1 cellular context compared by ENCODE assay signal in the genomic region with DNA sequence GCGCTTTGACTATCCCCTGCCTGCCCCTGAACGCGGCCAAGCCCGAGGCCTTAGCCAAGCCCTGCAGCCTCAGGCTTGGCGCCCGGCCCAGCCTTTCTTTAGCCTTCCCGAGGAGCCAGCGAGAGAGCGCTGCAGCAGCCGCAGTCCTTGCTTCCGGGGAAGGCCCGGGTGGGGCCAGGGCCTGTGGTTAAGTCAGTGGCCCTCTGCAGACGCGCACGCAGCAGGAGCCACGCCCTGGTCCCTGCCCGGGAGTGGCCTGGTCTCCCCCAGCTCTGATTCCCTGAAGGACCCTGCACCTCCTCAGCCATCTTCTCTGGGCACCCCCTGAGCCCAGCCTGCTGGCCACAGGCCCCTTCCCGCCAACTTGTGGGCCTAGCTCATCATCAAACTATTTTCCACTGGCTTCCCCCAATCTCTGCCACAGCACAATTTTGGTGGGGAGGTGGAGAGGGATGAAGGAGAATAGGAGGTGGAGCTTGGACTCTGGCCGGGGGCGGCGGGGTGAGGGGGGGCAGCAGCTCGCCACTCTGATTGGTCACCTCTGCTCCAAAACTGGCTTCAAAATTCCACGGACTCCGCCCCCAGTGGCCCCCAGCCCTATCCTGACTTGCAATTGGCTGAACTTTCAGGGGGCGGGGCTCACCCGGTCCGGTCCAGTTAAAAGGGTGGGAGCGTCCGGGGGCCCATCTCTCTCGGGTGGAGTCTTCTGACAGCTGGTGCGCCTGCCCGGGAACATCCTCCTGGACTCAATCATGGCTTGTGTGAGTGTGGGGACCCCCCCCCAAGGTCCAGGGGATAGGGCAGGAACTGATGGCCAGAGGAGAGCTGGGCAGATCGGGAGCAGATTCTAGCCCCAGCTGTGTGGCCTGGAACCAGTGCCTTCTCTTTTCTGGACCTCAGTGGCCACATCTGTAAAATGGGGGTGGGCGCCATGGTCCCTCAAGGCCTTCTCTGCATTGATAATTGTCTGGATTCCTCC.
A peak's percentile ranks its signal among the peaks of the same experiment; 100 is the strongest.
TF ChIP-seq lines count a peak whose summit lies in the region.

A gene (plus strand): TSS at position 686 of the 979 bp plus-strand sequence. CDS start 67 bp downstream, at position 753.

TF ChIP-seq in GM12878, 131 proteins besides CTCF, POLR2A, EP300 and RAD21 (continues in another document):
- TF ChIP-seq NR2C2 (IDR thresholded peaks at IDR 0.05; ENCODE audit: borderline replicate concordance, control insufficient read depth, insufficient read length, low read depth) (no peak), RELA (IDR thresholded peaks at IDR 0.05; ENCODE audit: borderline replicate concordance, partially characterized antibody) (peak; percentile 68), SUPT20H (IDR thresholded peaks at IDR 0.05; ENCODE audit: borderline replicate concordance, control insufficient read depth, low read depth, low read length) (no peak), SPI1 (IDR thresholded peaks at IDR 0.05; ENCODE audit: borderline replicate concordance, insufficient read depth, low read depth, low read length) (no peak), ZNF207 (IDR thresholded peaks at IDR 0.05; ENCODE audit: borderline replicate concordance) (no peak), ZNF384 (IDR thresholded peaks at IDR 0.05; ENCODE audit: borderline replicate concordance, low read depth, low read length) (no peak), BRCA1 (IDR thresholded peaks at IDR 0.05; ENCODE audit: low read depth, low read length) (no peak), STAT1 (conservative IDR thresholded peaks at IDR 0.05) (no peak), POU2F2 (IDR thresholded peaks at IDR 0.05; ENCODE audit: borderline replicate concordance, low read depth, low read length) (no peak), YY1 (IDR thresholded peaks at IDR 0.05; ENCODE audit: low read depth, low read length) (no peak), NBN (IDR thresholded peaks at IDR 0.05) (peak; percentile 38), POLR2AphosphoS2 (IDR thresholded peaks at IDR 0.05; ENCODE audit: low read depth, low read length) (0 out of 2 replicates have a peak, but pooled peaks have one; percentile 70), GABPA (IDR thresholded peaks at IDR 0.05; ENCODE audit: low read depth) (no peak), BACH1 (IDR thresholded peaks at IDR 0.05; ENCODE audit: borderline replicate concordance) (peak; percentile 44), BCL11A (IDR thresholded peaks at IDR 0.05; ENCODE audit: low read depth, low read length) (no peak), HDAC2 (IDR thresholded peaks at IDR 0.05) (no peak), BHLHE40 (IDR thresholded peaks at IDR 0.05; ENCODE audit: borderline replicate concordance in 1 of 2, low read depth in 2 of 2, low read length in 1 of 2) (peak; percentile 9 to 71; a peak in 2 of 4 replicates), ESRRA (IDR thresholded peaks at IDR 0.05; ENCODE audit: low read length) (no peak), ETV6 (conservative IDR thresholded peaks at IDR 0.05 in 1 of 2, IDR thresholded peaks at IDR 0.05 in 1 of 2; ENCODE audit: borderline replicate concordance in 1 of 2, low read depth in 1 of 2) (no peak), NR2F1 (conservative IDR thresholded peaks at IDR 0.05) (peak; percentile 52), TBL1XR1 (IDR thresholded peaks at IDR 0.05; ENCODE audit: low read depth, low read length) (no peak), POLR2AphosphoS5 (IDR thresholded peaks at IDR 0.05; ENCODE audit: low read length) (peak; percentile 66), ZNF24 (IDR thresholded peaks at IDR 0.05) (0 out of 2 replicates have a peak, but pooled peaks have one; percentile 13), TCF7 (IDR thresholded peaks at IDR 0.05; ENCODE audit: borderline replicate concordance) (no peak), TCF3 (IDR thresholded peaks at IDR 0.05; ENCODE audit: borderline replicate concordance, insufficient read depth, low read depth, low read length) (no peak), MXI1 (IDR thresholded peaks at IDR 0.05; ENCODE audit: low read depth, low read length) (no peak), LARP7 (IDR thresholded peaks at IDR 0.05) (peak; percentile 65; the same call in 1 of the 2 replicates), ZNF622 (IDR thresholded peaks at IDR 0.05) (no peak), SIX5 (IDR thresholded peaks at IDR 0.05; ENCODE audit: low read depth, low read length, severe bottlenecking) (no peak), HCFC1 (IDR thresholded peaks at IDR 0.05; ENCODE audit: low read length) (peak; percentile 23; the same call in 1 of the 2 replicates), GATAD2B (conservative IDR thresholded peaks at IDR 0.05; ENCODE audit: low read depth) (peak; percentile 36; the same call in 1 of the 2 replicates), PAX8 (IDR thresholded peaks at IDR 0.05) (no peak), ATF7 (IDR thresholded peaks at IDR 0.05; ENCODE audit: low read depth) (no peak), CBFB (IDR thresholded peaks at IDR 0.05; ENCODE audit: low read depth) (peak; percentile 77; the same call in 1 of the 2 replicates), HDGF (IDR thresholded peaks at IDR 0.05) (peak; percentile 49), TCF12 (IDR thresholded peaks at IDR 0.05; ENCODE audit: low read depth, low read length) (no peak)
- TF ChIP-seq, protein P1, sequence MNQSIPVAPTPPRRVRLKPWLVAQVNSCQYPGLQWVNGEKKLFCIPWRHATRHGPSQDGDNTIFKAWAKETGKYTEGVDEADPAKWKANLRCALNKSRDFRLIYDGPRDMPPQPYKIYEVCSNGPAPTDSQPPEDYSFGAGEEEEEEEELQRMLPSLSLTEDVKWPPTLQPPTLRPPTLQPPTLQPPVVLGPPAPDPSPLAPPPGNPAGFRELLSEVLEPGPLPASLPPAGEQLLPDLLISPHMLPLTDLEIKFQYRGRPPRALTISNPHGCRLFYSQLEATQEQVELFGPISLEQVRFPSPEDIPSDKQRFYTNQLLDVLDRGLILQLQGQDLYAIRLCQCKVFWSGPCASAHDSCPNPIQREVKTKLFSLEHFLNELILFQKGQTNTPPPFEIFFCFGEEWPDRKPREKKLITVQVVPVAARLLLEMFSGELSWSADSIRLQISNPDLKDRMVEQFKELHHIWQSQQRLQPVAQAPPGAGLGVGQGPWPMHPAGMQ (IDR thresholded peaks at IDR 0.05; ENCODE audit: borderline replicate concordance): no peak
- TF ChIP-seq, protein P2, sequence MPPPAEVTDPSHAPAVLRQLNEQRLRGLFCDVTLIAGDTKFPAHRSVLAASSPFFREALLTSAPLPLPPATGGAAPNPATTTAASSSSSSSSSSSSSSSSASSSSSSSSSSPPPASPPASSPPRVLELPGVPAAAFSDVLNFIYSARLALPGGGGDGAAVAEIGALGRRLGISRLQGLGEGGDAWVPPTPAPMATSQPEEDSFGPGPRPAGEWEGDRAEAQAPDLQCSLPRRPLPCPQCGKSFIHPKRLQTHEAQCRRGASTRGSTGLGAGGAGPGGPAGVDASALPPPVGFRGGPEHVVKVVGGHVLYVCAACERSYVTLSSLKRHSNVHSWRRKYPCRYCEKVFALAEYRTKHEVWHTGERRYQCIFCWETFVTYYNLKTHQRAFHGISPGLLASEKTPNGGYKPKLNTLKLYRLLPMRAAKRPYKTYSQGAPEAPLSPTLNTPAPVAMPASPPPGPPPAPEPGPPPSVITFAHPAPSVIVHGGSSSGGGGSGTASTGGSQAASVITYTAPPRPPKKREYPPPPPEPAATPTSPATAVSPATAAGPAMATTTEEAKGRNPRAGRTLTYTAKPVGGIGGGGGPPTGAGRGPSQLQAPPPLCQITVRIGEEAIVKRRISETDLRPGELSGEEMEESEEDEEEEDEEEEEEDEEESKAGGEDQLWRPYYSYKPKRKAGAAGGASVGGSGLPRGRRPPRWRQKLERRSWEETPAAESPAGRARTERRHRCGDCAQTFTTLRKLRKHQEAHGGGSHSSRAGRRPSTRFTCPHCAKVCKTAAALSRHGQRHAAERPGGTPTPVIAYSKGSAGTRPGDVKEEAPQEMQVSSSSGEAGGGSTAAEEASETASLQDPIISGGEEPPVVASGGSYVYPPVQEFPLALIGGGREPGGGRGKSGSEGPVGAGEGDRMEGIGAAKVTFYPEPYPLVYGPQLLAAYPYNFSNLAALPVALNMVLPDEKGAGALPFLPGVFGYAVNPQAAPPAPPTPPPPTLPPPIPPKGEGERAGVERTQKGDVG (CRISPR knock-in tag; IDR thresholded peaks at IDR 0.05): no peak
- TF ChIP-seq, protein P3, sequence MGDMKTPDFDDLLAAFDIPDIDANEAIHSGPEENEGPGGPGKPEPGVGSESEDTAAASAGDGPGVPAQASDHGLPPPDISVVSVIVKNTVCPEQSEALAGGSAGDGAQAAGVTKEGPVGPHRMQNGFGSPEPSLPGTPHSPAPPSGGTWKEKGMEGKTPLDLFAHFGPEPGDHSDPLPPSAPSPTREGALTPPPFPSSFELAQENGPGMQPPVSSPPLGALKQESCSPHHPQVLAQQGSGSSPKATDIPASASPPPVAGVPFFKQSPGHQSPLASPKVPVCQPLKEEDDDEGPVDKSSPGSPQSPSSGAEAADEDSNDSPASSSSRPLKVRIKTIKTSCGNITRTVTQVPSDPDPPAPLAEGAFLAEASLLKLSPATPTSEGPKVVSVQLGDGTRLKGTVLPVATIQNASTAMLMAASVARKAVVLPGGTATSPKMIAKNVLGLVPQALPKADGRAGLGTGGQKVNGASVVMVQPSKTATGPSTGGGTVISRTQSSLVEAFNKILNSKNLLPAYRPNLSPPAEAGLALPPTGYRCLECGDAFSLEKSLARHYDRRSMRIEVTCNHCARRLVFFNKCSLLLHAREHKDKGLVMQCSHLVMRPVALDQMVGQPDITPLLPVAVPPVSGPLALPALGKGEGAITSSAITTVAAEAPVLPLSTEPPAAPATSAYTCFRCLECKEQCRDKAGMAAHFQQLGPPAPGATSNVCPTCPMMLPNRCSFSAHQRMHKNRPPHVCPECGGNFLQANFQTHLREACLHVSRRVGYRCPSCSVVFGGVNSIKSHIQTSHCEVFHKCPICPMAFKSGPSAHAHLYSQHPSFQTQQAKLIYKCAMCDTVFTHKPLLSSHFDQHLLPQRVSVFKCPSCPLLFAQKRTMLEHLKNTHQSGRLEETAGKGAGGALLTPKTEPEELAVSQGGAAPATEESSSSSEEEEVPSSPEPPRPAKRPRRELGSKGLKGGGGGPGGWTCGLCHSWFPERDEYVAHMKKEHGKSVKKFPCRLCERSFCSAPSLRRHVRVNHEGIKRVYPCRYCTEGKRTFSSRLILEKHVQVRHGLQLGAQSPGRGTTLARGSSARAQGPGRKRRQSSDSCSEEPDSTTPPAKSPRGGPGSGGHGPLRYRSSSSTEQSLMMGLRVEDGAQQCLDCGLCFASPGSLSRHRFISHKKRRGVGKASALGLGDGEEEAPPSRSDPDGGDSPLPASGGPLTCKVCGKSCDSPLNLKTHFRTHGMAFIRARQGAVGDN (IDR thresholded peaks at IDR 0.05): 0 out of 2 replicates have a peak, but pooled peaks have one; percentile 25
- TF ChIP-seq, protein P4, sequence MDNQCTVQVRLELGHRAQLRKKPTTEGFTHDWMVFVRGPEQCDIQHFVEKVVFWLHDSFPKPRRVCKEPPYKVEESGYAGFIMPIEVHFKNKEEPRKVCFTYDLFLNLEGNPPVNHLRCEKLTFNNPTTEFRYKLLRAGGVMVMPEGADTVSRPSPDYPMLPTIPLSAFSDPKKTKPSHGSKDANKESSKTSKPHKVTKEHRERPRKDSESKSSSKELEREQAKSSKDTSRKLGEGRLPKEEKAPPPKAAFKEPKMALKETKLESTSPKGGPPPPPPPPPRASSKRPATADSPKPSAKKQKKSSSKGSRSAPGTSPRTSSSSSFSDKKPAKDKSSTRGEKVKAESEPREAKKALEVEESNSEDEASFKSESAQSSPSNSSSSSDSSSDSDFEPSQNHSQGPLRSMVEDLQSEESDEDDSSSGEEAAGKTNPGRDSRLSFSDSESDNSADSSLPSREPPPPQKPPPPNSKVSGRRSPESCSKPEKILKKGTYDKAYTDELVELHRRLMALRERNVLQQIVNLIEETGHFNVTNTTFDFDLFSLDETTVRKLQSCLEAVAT (IDR thresholded peaks at IDR 0.05): peak; percentile 40; the same call in 1 of the 2 replicates
- TF ChIP-seq, protein P5, sequence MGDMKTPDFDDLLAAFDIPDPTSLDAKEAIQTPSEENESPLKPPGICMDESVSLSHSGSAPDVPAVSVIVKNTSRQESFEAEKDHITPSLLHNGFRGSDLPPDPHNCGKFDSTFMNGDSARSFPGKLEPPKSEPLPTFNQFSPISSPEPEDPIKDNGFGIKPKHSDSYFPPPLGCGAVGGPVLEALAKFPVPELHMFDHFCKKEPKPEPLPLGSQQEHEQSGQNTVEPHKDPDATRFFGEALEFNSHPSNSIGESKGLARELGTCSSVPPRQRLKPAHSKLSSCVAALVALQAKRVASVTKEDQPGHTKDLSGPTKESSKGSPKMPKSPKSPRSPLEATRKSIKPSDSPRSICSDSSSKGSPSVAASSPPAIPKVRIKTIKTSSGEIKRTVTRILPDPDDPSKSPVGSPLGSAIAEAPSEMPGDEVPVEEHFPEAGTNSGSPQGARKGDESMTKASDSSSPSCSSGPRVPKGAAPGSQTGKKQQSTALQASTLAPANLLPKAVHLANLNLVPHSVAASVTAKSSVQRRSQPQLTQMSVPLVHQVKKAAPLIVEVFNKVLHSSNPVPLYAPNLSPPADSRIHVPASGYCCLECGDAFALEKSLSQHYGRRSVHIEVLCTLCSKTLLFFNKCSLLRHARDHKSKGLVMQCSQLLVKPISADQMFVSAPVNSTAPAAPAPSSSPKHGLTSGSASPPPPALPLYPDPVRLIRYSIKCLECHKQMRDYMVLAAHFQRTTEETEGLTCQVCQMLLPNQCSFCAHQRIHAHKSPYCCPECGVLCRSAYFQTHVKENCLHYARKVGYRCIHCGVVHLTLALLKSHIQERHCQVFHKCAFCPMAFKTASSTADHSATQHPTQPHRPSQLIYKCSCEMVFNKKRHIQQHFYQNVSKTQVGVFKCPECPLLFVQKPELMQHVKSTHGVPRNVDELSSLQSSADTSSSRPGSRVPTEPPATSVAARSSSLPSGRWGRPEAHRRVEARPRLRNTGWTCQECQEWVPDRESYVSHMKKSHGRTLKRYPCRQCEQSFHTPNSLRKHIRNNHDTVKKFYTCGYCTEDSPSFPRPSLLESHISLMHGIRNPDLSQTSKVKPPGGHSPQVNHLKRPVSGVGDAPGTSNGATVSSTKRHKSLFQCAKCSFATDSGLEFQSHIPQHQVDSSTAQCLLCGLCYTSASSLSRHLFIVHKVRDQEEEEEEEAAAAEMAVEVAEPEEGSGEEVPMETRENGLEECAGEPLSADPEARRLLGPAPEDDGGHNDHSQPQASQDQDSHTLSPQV (IDR thresholded peaks at IDR 0.05): no peak
- TF ChIP-seq, protein P6, sequence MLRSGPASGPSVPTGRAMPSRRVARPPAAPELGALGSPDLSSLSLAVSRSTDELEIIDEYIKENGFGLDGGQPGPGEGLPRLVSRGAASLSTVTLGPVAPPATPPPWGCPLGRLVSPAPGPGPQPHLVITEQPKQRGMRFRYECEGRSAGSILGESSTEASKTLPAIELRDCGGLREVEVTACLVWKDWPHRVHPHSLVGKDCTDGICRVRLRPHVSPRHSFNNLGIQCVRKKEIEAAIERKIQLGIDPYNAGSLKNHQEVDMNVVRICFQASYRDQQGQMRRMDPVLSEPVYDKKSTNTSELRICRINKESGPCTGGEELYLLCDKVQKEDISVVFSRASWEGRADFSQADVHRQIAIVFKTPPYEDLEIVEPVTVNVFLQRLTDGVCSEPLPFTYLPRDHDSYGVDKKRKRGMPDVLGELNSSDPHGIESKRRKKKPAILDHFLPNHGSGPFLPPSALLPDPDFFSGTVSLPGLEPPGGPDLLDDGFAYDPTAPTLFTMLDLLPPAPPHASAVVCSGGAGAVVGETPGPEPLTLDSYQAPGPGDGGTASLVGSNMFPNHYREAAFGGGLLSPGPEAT (IDR thresholded peaks at IDR 0.05; ENCODE audit: low read depth): peak; percentile 61; the same call in 1 of the 2 replicates
- TF ChIP-seq, protein P7, sequence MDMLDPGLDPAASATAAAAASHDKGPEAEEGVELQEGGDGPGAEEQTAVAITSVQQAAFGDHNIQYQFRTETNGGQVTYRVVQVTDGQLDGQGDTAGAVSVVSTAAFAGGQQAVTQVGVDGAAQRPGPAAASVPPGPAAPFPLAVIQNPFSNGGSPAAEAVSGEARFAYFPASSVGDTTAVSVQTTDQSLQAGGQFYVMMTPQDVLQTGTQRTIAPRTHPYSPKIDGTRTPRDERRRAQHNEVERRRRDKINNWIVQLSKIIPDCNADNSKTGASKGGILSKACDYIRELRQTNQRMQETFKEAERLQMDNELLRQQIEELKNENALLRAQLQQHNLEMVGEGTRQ (IDR thresholded peaks at IDR 0.05; ENCODE audit: borderline replicate concordance, low read depth, low read length): no peak
